ENCODE assay signal across 12 cellular contexts in the genomic region with DNA sequence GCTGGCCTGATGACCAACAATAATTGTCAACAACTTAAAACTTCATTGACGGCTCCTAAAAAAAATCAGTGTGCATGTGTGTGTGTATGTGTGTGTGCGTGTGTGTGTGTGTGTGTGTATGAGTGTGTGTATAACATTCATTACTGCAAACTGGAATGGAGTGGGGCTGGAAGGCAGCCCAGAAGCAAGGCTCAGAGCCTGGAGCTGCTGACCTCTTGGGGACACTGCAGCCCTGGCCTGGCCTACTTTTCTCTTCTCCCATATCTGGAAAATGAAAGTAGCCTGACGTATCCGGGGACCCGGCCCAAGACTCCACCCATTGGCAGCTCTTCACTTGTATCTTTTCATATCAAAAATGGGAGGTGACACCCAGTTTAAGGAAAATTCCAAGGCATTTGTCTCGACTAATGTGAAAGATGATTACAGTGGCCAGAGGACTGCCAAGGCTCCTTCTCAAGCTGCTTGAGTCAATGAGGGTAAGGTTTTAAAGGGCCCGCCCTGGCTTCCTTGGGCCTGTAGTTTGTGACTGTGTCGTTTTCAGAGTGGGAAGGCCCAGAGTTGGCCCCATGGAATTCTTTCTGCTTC.
DNase-seq lines count a peak whose midpoint lies in the region; ATAC-seq, FAIRE-seq and TF ChIP-seq lines count a peak whose summit lies in the region.
"Had no signal": no experiment of that assay in that cellular context is flagged by ENCODE, and none has a peak within 500 bp of the region (broad histone marks: within the 10 kb centered on the region; RNA-seq: fewer than 3 reads in every experiment).

No MANE protein-coding gene starts in this region.

- H3K4me2 ChIP-seq in osteoblast (ENCODE audit: insufficient read depth, low read length): peak overlapping the region; percentile 71

- H3K27ac ChIP-seq in gastroesophageal sphincter: peak overlapping the region; percentile 26 to 72 (median 50)
- H3K27ac ChIP-seq in osteoblast (ENCODE audit: low read depth, low read length): peak overlapping the region; percentile 89

- CTCF ChIA-PET in activated CD4-positive, alpha-beta memory T cell treated with anti-CD3 and anti-CD28 coated beads for 36 hours (lab: Charles Lee): interaction anchor here (2.7 kb wide), 1 partner anchor 170 kb away, joined by 6 read pairs; no protein-coding TSS in a partner anchor

- POLR2A ChIA-PET in activated CD4-positive, alpha-beta memory T cell treated with anti-CD3 and anti-CD28 coated beads for 36 hours (lab: Charles Lee): interaction anchor here (1.0 kb wide), 1 partner anchor 34 kb away, joined by 3 read pairs; no protein-coding TSS in a partner anchor

- ATAC-seq in SK-N-SH treated with all-trans-retinoic acid at 6 μM for 48 hours: peak; percentile 93
- peak; percentile 92 for ATAC-seq in gastroesophageal sphincter
- ATAC-seq in GM21576 (IDR thresholded peaks at IDR 0.05; ENCODE audit: unreplicated experiment): no peak
- no peak for ATAC-seq in GM18873 (IDR thresholded peaks at IDR 0.05; ENCODE audit: low FRiP score, unreplicated experiment)
- ATAC-seq: T-cell had no signal

- H3K4me1 ChIP-seq in gastroesophageal sphincter (peaks cover under 1 to 27% (median 6%) of the 10 kb centered on the region in 3 donors), osteoblast (ENCODE audit: insufficient read depth, low read length) (peaks cover 12% of the 10 kb centered on the region)

- TF ChIP-seq CTCF in gastroesophageal sphincter (IDR thresholded peaks at IDR 0.05) (peak in 1 of 4 experiments; percentile 21), osteoblast (IDR thresholded peaks at IDR 0.05; ENCODE audit: extremely low read depth, low read depth, low read length) (no peak)

- H3K4me3 ChIP-seq in gastroesophageal sphincter (no peak overlapping the region), osteoblast (ENCODE audit: insufficient read depth, low read length) (peak overlapping the region; percentile 52)

- H3K4me3 Mint-ChIP-seq in activated CD4-positive, alpha-beta memory T cell treated with anti-CD3 and anti-CD28 coated beads for 36 hours: no peak overlapping the region
- H3K4me3 Mint-ChIP-seq: activated T-helper 1 cell treated with anti-CD3 and anti-CD28 coated beads, Interleukin-12 subunit alpha, Interleukin-12 subunit beta, Interleukin-2, Interleukin-4 antibody, amounts not matched to agents 30 ng/mL and 10 ng/mL and 1 ng/mL, durations not matched to agents 14 hours and 24 hours and 36 hours; CD4-positive, alpha-beta memory T cell; T-cell had no signal

- H3K79me2 ChIP-seq in osteoblast (ENCODE audit: insufficient read depth, low read length): no peaks in the 10 kb centered on the region

- peaks cover 4% of the 10 kb centered on the region for H3K27me3 Mint-ChIP-seq in activated CD4-positive, alpha-beta memory T cell treated with anti-CD3 and anti-CD28 coated beads for 36 hours
- H3K27me3 Mint-ChIP-seq: CD4-positive, alpha-beta memory T cell had no signal

- H3K4me1 Mint-ChIP-seq in activated CD4-positive, alpha-beta memory T cell treated with anti-CD3 and anti-CD28 coated beads for 36 hours (ENCODE audit: low read depth): peaks cover 19% of the 10 kb centered on the region

- 5 to 25% methylated on average over 4 to 6 of the region's 8 CpGs for WGBS in gastroesophageal sphincter (ENCODE audit: low coverage in 1 of 2), 2 donors

- no peaks in the 10 kb centered on the region for H4K20me1 ChIP-seq in osteoblast (ENCODE audit: insufficient read depth, low read length)

- peaks cover 3% of the 10 kb centered on the region for H3K36me3 Mint-ChIP-seq in activated CD4-positive, alpha-beta memory T cell treated with anti-CD3 and anti-CD28 coated beads for 36 hours
- H3K36me3 Mint-ChIP-seq: T-cell had no signal

- DNase-seq in AG08396 (ENCODE audit: low spot score) (peak; percentile 72), osteoblast (ENCODE audit: insufficient read length, low spot score, missing footprints) (peak; percentile 78), GM12892 (ENCODE audit: insufficient read length) (no peak)
- DNase-seq in activated CD4-positive, alpha-beta memory T cell treated with anti-CD3 and anti-CD28 coated beads for 36 hours: no peak
- DNase-seq: CD4-positive, alpha-beta memory T cell; NCI-H1105 treated with DMSO at 0.1 percent for 48 hours; T-cell had no signal

- peak overlapping the region; percentile 90 for H2AFZ ChIP-seq in osteoblast (ENCODE audit: low read length)

- intact Hi-C loops in activated CD4-positive, alpha-beta memory T cell treated with anti-CD3 and anti-CD28 coated beads for 36 hours (cut with micrococcal nuclease): no loop called here

- no peak for TF ChIP-seq POLR2A in gastroesophageal sphincter (IDR thresholded peaks at IDR 0.05)
- no peak for TF ChIP-seq POLR2A in GM12892 (IDR thresholded peaks at IDR 0.05; ENCODE audit: low read depth, low read length)

- no peaks in the 10 kb centered on the region for H3K9me3 Mint-ChIP-seq in activated CD4-positive, alpha-beta memory T cell treated with anti-CD3 and anti-CD28 coated beads for 36 hours
- H3K9me3 Mint-ChIP-seq: activated T-helper 1 cell treated with anti-CD3 and anti-CD28 coated beads, Interleukin-12 subunit alpha, Interleukin-12 subunit beta, Interleukin-2, Interleukin-4 antibody, amounts not matched to agents 30 ng/mL and 10 ng/mL and 1 ng/mL, durations not matched to agents 14 hours and 24 hours and 36 hours had no signal

- no peak overlapping the region for H3K27ac Mint-ChIP-seq in activated CD4-positive, alpha-beta memory T cell treated with anti-CD3 and anti-CD28 coated beads for 36 hours
- H3K27ac Mint-ChIP-seq: activated T-helper 1 cell treated with anti-CD3 and anti-CD28 coated beads, Interleukin-12 subunit alpha, Interleukin-12 subunit beta, Interleukin-2, Interleukin-4 antibody, amounts not matched to agents 30 ng/mL and 10 ng/mL and 1 ng/mL, durations not matched to agents 14 hours and 24 hours and 36 hours; T-cell had no signal

- H3K36me3 ChIP-seq in gastroesophageal sphincter: no peaks in the 10 kb centered on the region
- H3K36me3 ChIP-seq in osteoblast (ENCODE audit: insufficient read depth, low read length): no peaks in the 10 kb centered on the region

- no peaks in the 10 kb centered on the region for H3K9me3 ChIP-seq in gastroesophageal sphincter
- peaks cover 8% of the 10 kb centered on the region for H3K9me3 ChIP-seq in osteoblast (ENCODE audit: low read depth, low read length)

- TF ChIP-seq EP300 in gastroesophageal sphincter (IDR thresholded peaks at IDR 0.05): no peak

- no peaks in the 10 kb centered on the region for H3K27me3 ChIP-seq in gastroesophageal sphincter
- no peaks in the 10 kb centered on the region for H3K27me3 ChIP-seq in osteoblast (ENCODE audit: insufficient read depth, low read length)

- FAIRE-seq in GM12892 (lab: Jason Lieb, UNC): no peak

TF ChIP-seq in SK-N-SH treated with all-trans-retinoic acid at 6 μM for 48 hours, 23 proteins besides CTCF, POLR2A, EP300 and RAD21:
- TF ChIP-seq ISL1 (CRISPR knock-in tag; IDR thresholded peaks at IDR 0.05) (peak; percentile 44), PPARA (CRISPR knock-in tag; IDR thresholded peaks at IDR 0.05; ENCODE audit: borderline replicate concordance) (no peak)

Comparison
In these comparisons a context has a peak if more than half of its experiments do, and no peak if none do; other contexts are left out.
1. DNase-seq: peak in AG08396 (single experiment) and osteoblast (single experiment); none in activated CD4-positive, alpha-beta memory T cell treated with anti-CD3 and anti-CD28 coated beads for 36 hours (single experiment) and GM12892 (single experiment).
2. ATAC-seq: peak in SK-N-SH treated with all-trans-retinoic acid at 6 μM for 48 hours (single experiment) and gastroesophageal sphincter (single experiment); none in GM21576 (single experiment) and GM18873 (single experiment).